In the genomic region with DNA sequence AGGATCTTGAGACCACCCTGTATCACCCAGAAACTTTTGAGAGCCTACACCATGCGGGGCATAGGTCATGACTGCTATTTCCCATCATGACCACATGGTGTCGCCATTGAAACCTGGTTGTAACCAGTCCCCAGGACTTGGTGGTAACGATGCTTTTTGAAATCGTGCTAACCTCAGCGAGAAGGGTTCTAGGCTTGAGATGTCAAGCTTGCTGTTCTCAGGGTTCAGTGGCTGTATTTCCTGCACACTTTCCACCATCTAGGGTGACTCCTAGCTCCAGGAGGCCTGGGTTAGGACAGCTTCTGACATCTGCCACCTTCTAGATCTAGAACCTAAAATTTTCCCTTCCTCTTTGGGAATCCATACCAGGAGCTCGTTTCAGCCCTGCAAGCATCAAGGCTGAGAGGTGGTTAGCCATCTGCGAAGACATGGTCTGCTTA, we compare ENCODE assay signal across 8 cellular contexts. TPM values are rescaled to one million over a fixed set of nuclear protein-coding genes. Genes with fewer than 3 reads are reported as not detected.
A peak's percentile ranks its signal among the peaks of the same experiment; 100 is the strongest.
DNase-seq lines count a peak whose midpoint lies in the region; ATAC-seq and FAIRE-seq lines count a peak whose summit lies in the region.

No MANE protein-coding gene starts in this region.

- peak overlapping the region; percentile 13 for H3K4me2 ChIP-seq in trophoblast cell (ENCODE audit: low read length)

- H4K91ac ChIP-seq in trophoblast cell (ENCODE audit: low read depth, low read length) = peak overlapping the region; percentile 65

- H3K9me3 ChIP-seq in MG63 (no peaks in the 10 kb centered on the region), SJCRH30 (replicated peaks) (no peaks in the 10 kb centered on the region), trophoblast cell (ENCODE audit: insufficient read depth, low read depth, low read length) (no peaks in the 10 kb centered on the region)

- no peaks in the 10 kb centered on the region for H3K4me1 ChIP-seq in SJCRH30
- H3K4me1 ChIP-seq in trophoblast cell (ENCODE audit: control insufficient read depth in 1 of 2, insufficient read depth in 2 of 2, low read length in 2 of 2) = peaks cover 2 to 3% of the 10 kb centered on the region in 2 experiments

- H3K18ac ChIP-seq in trophoblast cell (ENCODE audit: low read length) = no peak overlapping the region

- no peak overlapping the region for H3K9ac ChIP-seq in trophoblast cell (ENCODE audit: low read length)

- no peak overlapping the region for H3K4me3 ChIP-seq in MG63
- no peak overlapping the region for H3K4me3 ChIP-seq in SJCRH30
- no peak overlapping the region for H3K4me3 ChIP-seq in trophoblast cell (ENCODE audit: low read depth, low read length)

- H4K12ac ChIP-seq in trophoblast cell (ENCODE audit: low read depth, low read length) = no peak overlapping the region

- no peaks in the 10 kb centered on the region for H3K79me2 ChIP-seq in trophoblast cell (ENCODE audit: control insufficient read depth, insufficient read depth, low read length, poor library complexity)

- H3K27me3 ChIP-seq in MG63 (no peaks in the 10 kb centered on the region), SJCRH30 (no peaks in the 10 kb centered on the region), trophoblast cell (ENCODE audit: insufficient read depth, low read length) (no peaks in the 10 kb centered on the region)

- FAIRE-seq in G401.6 (lab: Jason Lieb, UNC) = peak; percentile 96

- H3K4ac ChIP-seq in trophoblast cell (ENCODE audit: low read depth, low read length) = peak overlapping the region; percentile 43

- peak overlapping the region; percentile 72 for H2BK120ac ChIP-seq in trophoblast cell (ENCODE audit: insufficient read depth, low read length, poor library complexity)

- peak overlapping the region; percentile 41 for H4K8ac ChIP-seq in trophoblast cell (ENCODE audit: low read depth, low read length)

- peak overlapping the region; percentile 53 for H3K14ac ChIP-seq in trophoblast cell (ENCODE audit: low read length)

- H3K27ac ChIP-seq in SJCRH30 (no peak overlapping the region), trophoblast cell (ENCODE audit: low read depth, low read length) (no peak overlapping the region)

- peak; percentile 26 for DNase-seq in MG63
- peak; percentile 41 to 78 for DNase-seq in SJCRH30
- peak; percentile 51 for DNase-seq in activated naive CD4-positive, alpha-beta T cell treated with anti-CD3 and anti-CD28 coated beads, Interleukin-2, amount 50 U/mL, for 16 hours
- DNase-seq in glomerular visceral epithelial cell (ENCODE audit: extremely low spot score) = peak; percentile 78
- DNase-seq in trophoblast cell = peak; percentile 43 to 83

- peaks cover 8% of the 10 kb centered on the region for H3K79me1 ChIP-seq in trophoblast cell (ENCODE audit: low read length)

- peak overlapping the region; percentile 32 for H2AFZ ChIP-seq in trophoblast cell (ENCODE audit: insufficient read depth, low read length, poor library complexity)

- H2AK5ac ChIP-seq in trophoblast cell (ENCODE audit: low read length) = no peak overlapping the region

- peak overlapping the region; percentile 47 for H2BK5ac ChIP-seq in trophoblast cell (ENCODE audit: low read depth, low read length, poor library complexity)

- WGBS in trophoblast cell (ENCODE audit: extremely low coverage, insufficient coverage, insufficient read length) = no CpG with 5 or more reads among the region's 7 CpGs

- H3K23ac ChIP-seq in trophoblast cell (ENCODE audit: low read length) = no peak overlapping the region

- H3K36me3 ChIP-seq in MG63 (no peaks in the 10 kb centered on the region), SJCRH30 (no peaks in the 10 kb centered on the region), trophoblast cell (ENCODE audit: control insufficient read depth in 1 of 2, insufficient read depth in 2 of 2, low read length in 2 of 2) (no peaks in the 10 kb centered on the region)

- ATAC-seq in HG03354 (IDR thresholded peaks at IDR 0.05; ENCODE audit: poor library complexity, severe bottlenecking, unreplicated experiment) = no peak
- ATAC-seq in GM21423 (IDR thresholded peaks at IDR 0.05; ENCODE audit: unreplicated experiment) = no peak

- peak overlapping the region; percentile 70 for H2BK12ac ChIP-seq in trophoblast cell (ENCODE audit: low read length)

RNA-seq across cellular contexts. Expression of a gene that starts 13.0 kb away (rescaled TPM):
- 1.3 TPM in 1 of 2 replicates, not detected in the other for total RNA-seq in MG63 (2014; rRNA removed; shearing (Covaris generic); ENCODE audit: low replicate concordance)
- total RNA-seq in SJCRH30 (2014; rRNA removed; shearing (Covaris generic)) = not detected in 2 replicates
- polyA plus RNA-seq in trophoblast cell (2013) = 2.2 TPM in 2 replicates

RNA-seq across cellular contexts. Expression of a gene that starts 54.2 kb away (rescaled TPM):
- 18.9 and 33.9 TPM in 2 replicates for total RNA-seq in MG63 (2014; rRNA removed; shearing (Covaris generic); ENCODE audit: low replicate concordance)
- 36.7 and 39.2 TPM in 2 replicates for total RNA-seq in SJCRH30 (2014; rRNA removed; shearing (Covaris generic))
- polyA plus RNA-seq in trophoblast cell (2013) = 225 and 236 TPM in 2 replicates

Comparison
In these comparisons a context has a peak if more than half of its experiments do, and no peak if none do; other contexts are left out.
1. DNase-seq: peak in every context shown above with its lines; median percentile 78 in glomerular visceral epithelial cell; 63 in trophoblast cell; 60 in SJCRH30; 51 in activated naive CD4-positive, alpha-beta T cell treated with anti-CD3 and anti-CD28 coated beads, Interleukin-2, amount 50 U/mL, for 16 hours; 26 in MG63.